9 cellular contexts compared by ENCODE assay signal in genomic region chr9:73683862-73684591, GRCh38.
DNase-seq lines count a peak whose midpoint lies in the region; ATAC-seq and TF ChIP-seq lines count a peak whose summit lies in the region.
"Had no signal": no experiment of that assay in that cellular context is flagged by ENCODE, and none has a peak within 500 bp of the region (broad histone marks: within the 10 kb centered on the region; RNA-seq: fewer than 3 reads in every experiment).

No MANE protein-coding gene starts in this region.

- H3K4me1 Mint-ChIP-seq in neural progenitor cell (peaks cover 2% of the 10 kb centered on the region), CD14-positive monocyte (no peaks in the 10 kb centered on the region)
- no peaks in the 10 kb centered on the region for H3K4me1 Mint-ChIP-seq in activated T-cell treated with anti-CD3 and anti-CD28 coated beads, Interleukin-2, amount 50 U/mL, for 72 hours (ENCODE audit: low read depth)

- H3K79me2 ChIP-seq in ACC112 (ENCODE audit: control insufficient read depth, insufficient read depth, low read length, unreplicated experiment): no peaks in the 10 kb centered on the region
- H3K79me2 ChIP-seq in Loucy (ENCODE audit: insufficient read depth, low read length): no peaks in the 10 kb centered on the region
- no peaks in the 10 kb centered on the region for H3K79me2 ChIP-seq in neural progenitor cell (ENCODE audit: low read depth)

- intact Hi-C loops in body of pancreas (cut with DNase I) (no loop called here), CD14-positive monocyte (cut with micrococcal nuclease) (no loop called here)

- H3K9ac ChIP-seq in Loucy (ENCODE audit: low read depth, low read length, poor library complexity, severe bottlenecking): no peak overlapping the region
- H3K9ac ChIP-seq in neural progenitor cell: no peak overlapping the region

- no peak overlapping the region for H3K4me3 ChIP-seq in ACC112 (ENCODE audit: low read depth, low read length)
- no peak overlapping the region for H3K4me3 ChIP-seq in Loucy (ENCODE audit: low read length, poor library complexity, severe bottlenecking)
- no peak overlapping the region for H3K4me3 ChIP-seq in body of pancreas
- no peak overlapping the region for H3K4me3 ChIP-seq in neural progenitor cell

- H3K4me2 ChIP-seq in Loucy (ENCODE audit: low read depth, low read length, poor library complexity, severe bottlenecking) (no peak overlapping the region), neural progenitor cell (no peak overlapping the region)

- H3K27ac ChIP-seq in ACC112 (ENCODE audit: low read depth, low read length): peak overlapping the region; percentile 40; the same call in 1 of the 2 replicates
- no peak overlapping the region for H3K27ac ChIP-seq in body of pancreas
- H3K27ac ChIP-seq in neural progenitor cell: no peak overlapping the region

- peaks cover 2% of the 10 kb centered on the region for H3K36me3 Mint-ChIP-seq in neural progenitor cell
- no peaks in the 10 kb centered on the region for H3K36me3 Mint-ChIP-seq in activated T-cell treated with anti-CD3 and anti-CD28 coated beads, Interleukin-2, amount 50 U/mL, for 72 hours (ENCODE audit: insufficient read depth in 2 of 2)
- no peaks in the 10 kb centered on the region for H3K36me3 Mint-ChIP-seq in CD14-positive monocyte

- DNase-seq in body of pancreas: no peak
- peak; percentile 74 for DNase-seq in neural progenitor cell (ENCODE audit: low spot score)
- no peak for DNase-seq in activated T-cell treated with anti-CD3 and anti-CD28 coated beads, Interleukin-2, amount 50 U/mL, for 72 hours
- DNase-seq in CD14-positive monocyte (ENCODE audit: low spot score): no peak

- H3K27me3 Mint-ChIP-seq in neural progenitor cell (ENCODE audit: insufficient read depth, low read depth): no peaks in the 10 kb centered on the region
- H3K27me3 Mint-ChIP-seq in activated T-cell treated with anti-CD3 and anti-CD28 coated beads, Interleukin-2, amount 50 U/mL, for 72 hours (ENCODE audit: low read depth): no peaks in the 10 kb centered on the region
- H3K27me3 Mint-ChIP-seq in CD14-positive monocyte (ENCODE audit: low read depth in 3 of 3): peaks cover 0 to 1% (median 0%) of the 10 kb centered on the region in 3 donors
- H3K27me3 Mint-ChIP-seq: dendritic cell treated with granulocyte-macrophage colony-stimulating factor and Interleukin-4, amounts not matched to agents 40 ng/mL and 50 ng/mL, for 4 days had no signal

- H3K9me3 Mint-ChIP-seq in neural progenitor cell (peaks cover 4% of the 10 kb centered on the region), CD14-positive monocyte (peaks cover 0 to 2% (median 0%) of the 10 kb centered on the region in 7 donors)
- peaks cover 2 to 5% of the 10 kb centered on the region in 2 donors for H3K9me3 Mint-ChIP-seq in activated T-cell treated with anti-CD3 and anti-CD28 coated beads, Interleukin-2, amount 50 U/mL, for 72 hours
- H3K9me3 Mint-ChIP-seq: dendritic cell treated with granulocyte-macrophage colony-stimulating factor and Interleukin-4, amounts not matched to agents 40 ng/mL and 50 ng/mL, for 4 days had no signal

- H3K4me3 Mint-ChIP-seq in neural progenitor cell (no peak overlapping the region), CD14-positive monocyte (no peak overlapping the region)
- no peak overlapping the region for H3K4me3 Mint-ChIP-seq in activated T-cell treated with anti-CD3 and anti-CD28 coated beads, Interleukin-2, amount 50 U/mL, for 72 hours
- H3K4me3 Mint-ChIP-seq: dendritic cell treated with granulocyte-macrophage colony-stimulating factor and Interleukin-4, amounts not matched to agents 40 ng/mL and 50 ng/mL, for 4 days had no signal

- TF ChIP-seq POLR2A in body of pancreas (IDR thresholded peaks at IDR 0.05): no peak

- H3K36me3 ChIP-seq in ACC112 (ENCODE audit: insufficient read depth, low read length): no peaks in the 10 kb centered on the region
- H3K36me3 ChIP-seq in Loucy (ENCODE audit: insufficient read depth, low read length): no peaks in the 10 kb centered on the region
- no peaks in the 10 kb centered on the region for H3K36me3 ChIP-seq in body of pancreas (replicated peaks in 1 of 2; ENCODE audit: insufficient read depth in 1 of 2, low read depth in 2 of 2)
- H3K36me3 ChIP-seq in neural progenitor cell: no peaks in the 10 kb centered on the region

- H3K27me3 ChIP-seq in ACC112 (ENCODE audit: insufficient read depth, low read length) (no peaks in the 10 kb centered on the region), Loucy (ENCODE audit: insufficient read depth, low read length, poor library complexity, severe bottlenecking) (no peaks in the 10 kb centered on the region), body of pancreas (no peaks in the 10 kb centered on the region), neural progenitor cell (no peaks in the 10 kb centered on the region)

- ATAC-seq in GM18517 (IDR thresholded peaks at IDR 0.05; ENCODE audit: unreplicated experiment) (peak; percentile 57), body of pancreas (no peak), GM21825 (IDR thresholded peaks at IDR 0.05; ENCODE audit: unreplicated experiment) (no peak)
- ATAC-seq in activated T-cell treated with anti-CD3 and anti-CD28 coated beads, Interleukin-2, amount 50 U/mL, for 72 hours (replicated peaks in 1 of 2): no peak

- H3K9me3 ChIP-seq in Loucy (ENCODE audit: insufficient read depth, low read depth, low read length) (no peaks in the 10 kb centered on the region), body of pancreas (no peaks in the 10 kb centered on the region), neural progenitor cell (ENCODE audit: low read depth) (peaks cover 9% of the 10 kb centered on the region)

- H3F3A ChIP-seq in Loucy (ENCODE audit: low read depth) (no peaks in the 10 kb centered on the region), neural progenitor cell (ENCODE audit: low read depth) (no peaks in the 10 kb centered on the region)

- H3K27ac Mint-ChIP-seq in neural progenitor cell (no peak overlapping the region), CD14-positive monocyte (no peak overlapping the region)
- H3K27ac Mint-ChIP-seq in activated T-cell treated with anti-CD3 and anti-CD28 coated beads, Interleukin-2, amount 50 U/mL, for 72 hours: no peak overlapping the region
- H3K27ac Mint-ChIP-seq: dendritic cell treated with granulocyte-macrophage colony-stimulating factor and Interleukin-4, amounts not matched to agents 40 ng/mL and 50 ng/mL, for 4 days had no signal

- TF ChIP-seq CTCF in Loucy (conservative IDR thresholded peaks at IDR 0.05; ENCODE audit: low read length) (peak; percentile 90), body of pancreas (IDR thresholded peaks at IDR 0.05) (peak in 4 of 7 experiments; percentile 9 to 22 (median 12)), neural progenitor cell (IDR thresholded peaks at IDR 0.05) (peak; percentile 88), CD14-positive monocyte (IDR thresholded peaks at IDR 0.05) (no peak)

- H3K9me2 ChIP-seq in Loucy (replicated peaks; ENCODE audit: low read depth, low read length): no peaks in the 10 kb centered on the region

- peak overlapping the region; percentile 44 for H2AFZ ChIP-seq in ACC112 (ENCODE audit: low read length, unreplicated experiment)
- H2AFZ ChIP-seq in Loucy (ENCODE audit: low read length): no peak overlapping the region; the same call in 1 of the 2 replicates
- peak overlapping the region; percentile 77 for H2AFZ ChIP-seq in neural progenitor cell (replicated peaks)

- H3K4me1 ChIP-seq in ACC112 (ENCODE audit: control insufficient read depth, insufficient read depth, low read length, unreplicated experiment) (peaks cover 8% of the 10 kb centered on the region), Loucy (ENCODE audit: insufficient read depth, low read length, poor library complexity, severe bottlenecking) (no peaks in the 10 kb centered on the region), body of pancreas (no peaks in the 10 kb centered on the region), neural progenitor cell (no peaks in the 10 kb centered on the region)

- H4K20me1 ChIP-seq in Loucy (ENCODE audit: insufficient read depth, low read length, poor library complexity, severe bottlenecking): no peaks in the 10 kb centered on the region
- no peaks in the 10 kb centered on the region for H4K20me1 ChIP-seq in neural progenitor cell (ENCODE audit: low read depth)
